Comparison of ENCODE assay signal across 1 cellular context in genomic region chr22:39070186-39070585, GRCh38.
TF ChIP-seq lines count a peak whose summit lies in the region.

No MANE protein-coding gene starts in this region.

TF ChIP-seq in H1, 55 proteins besides CTCF, POLR2A, EP300 and RAD21:
- no peak for TF ChIP-seq CHD1 (IDR thresholded peaks at IDR 0.05; ENCODE audit: low read depth, low read length)
- TF ChIP-seq JUN (IDR thresholded peaks at IDR 0.05; ENCODE audit: low read depth, low read length): no peak
- no peak for TF ChIP-seq MAFK (IDR thresholded peaks at IDR 0.05; ENCODE audit: low read depth, low read length)
- TF ChIP-seq, protein P1, sequence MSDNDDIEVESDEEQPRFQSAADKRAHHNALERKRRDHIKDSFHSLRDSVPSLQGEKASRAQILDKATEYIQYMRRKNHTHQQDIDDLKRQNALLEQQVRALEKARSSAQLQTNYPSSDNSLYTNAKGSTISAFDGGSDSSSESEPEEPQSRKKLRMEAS (IDR thresholded peaks at IDR 0.05): no peak
- TF ChIP-seq, protein P2, sequence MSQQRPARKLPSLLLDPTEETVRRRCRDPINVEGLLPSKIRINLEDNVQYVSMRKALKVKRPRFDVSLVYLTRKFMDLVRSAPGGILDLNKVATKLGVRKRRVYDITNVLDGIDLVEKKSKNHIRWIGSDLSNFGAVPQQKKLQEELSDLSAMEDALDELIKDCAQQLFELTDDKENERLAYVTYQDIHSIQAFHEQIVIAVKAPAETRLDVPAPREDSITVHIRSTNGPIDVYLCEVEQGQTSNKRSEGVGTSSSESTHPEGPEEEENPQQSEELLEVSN (IDR thresholded peaks at IDR 0.05): no peak
- no peak for TF ChIP-seq RBBP5 (IDR thresholded peaks at IDR 0.05; ENCODE audit: borderline replicate concordance, low read depth, low read length)
- TF ChIP-seq RFX5 (IDR thresholded peaks at IDR 0.05; ENCODE audit: borderline replicate concordance, low read depth, low read length): no peak
- TF ChIP-seq TBP (IDR thresholded peaks at IDR 0.05; ENCODE audit: low read depth, low read length): no peak
- TF ChIP-seq ATF3 (IDR thresholded peaks at IDR 0.05; ENCODE audit: insufficient read depth, low read depth, low read length): no peak
- TF ChIP-seq GTF2F1 (IDR thresholded peaks at IDR 0.05; ENCODE audit: borderline replicate concordance, low read depth, low read length): no peak
- TF ChIP-seq TAF1 (IDR thresholded peaks at IDR 0.05; ENCODE audit: low read depth, low read length): no peak
- TF ChIP-seq CHD2 (IDR thresholded peaks at IDR 0.05; ENCODE audit: low read length): no peak
- TF ChIP-seq TEAD4 (IDR thresholded peaks at IDR 0.05; ENCODE audit: low read depth, low read length): no peak
- TF ChIP-seq KDM1A (IDR thresholded peaks at IDR 0.05; ENCODE audit: borderline replicate concordance, low read length): no peak
- TF ChIP-seq EGR1 (IDR thresholded peaks at IDR 0.05; ENCODE audit: borderline replicate concordance, low read depth, low read length): no peak
- TF ChIP-seq EZH2 (IDR thresholded peaks at IDR 0.05; ENCODE audit: low read depth, low read length, severe bottlenecking): no peak
- no peak for TF ChIP-seq TCF12 (IDR thresholded peaks at IDR 0.05; ENCODE audit: low read depth, low read length)
